In the genomic region with DNA sequence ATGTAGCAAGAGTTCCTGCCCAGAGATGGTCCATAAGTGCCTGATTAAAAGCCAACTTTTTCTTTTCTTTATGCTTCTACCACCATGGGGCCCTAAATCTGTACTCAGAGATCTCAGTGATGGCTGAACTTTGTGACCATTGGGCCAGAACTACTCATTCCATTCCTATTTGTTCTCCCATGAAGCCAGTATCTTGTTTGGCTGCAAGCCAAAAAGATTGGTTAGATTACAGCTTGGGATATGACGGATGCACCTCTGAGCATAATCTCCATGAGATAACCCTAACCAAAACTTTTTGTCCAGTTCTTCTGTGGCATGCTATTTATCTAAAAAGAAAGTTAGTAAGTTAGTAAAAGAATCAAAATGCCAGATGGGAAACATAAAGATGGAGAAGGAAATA, we compare ENCODE assay signal across 21 cellular contexts.
"Had no signal": no experiment of that assay in that cellular context is flagged by ENCODE, and none has a peak within 500 bp of the region (broad histone marks: within the 10 kb centered on the region; RNA-seq: fewer than 3 reads in every experiment).

No MANE protein-coding gene starts in this region.

- H3K27me3 ChIP-seq: gastrocnemius medialis, ovary, right atrium auricular region, sigmoid colon had no signal

- H3K36me3 ChIP-seq: gastrocnemius medialis, left ventricle myocardium inferior, lower lobe of right lung, ovary, right atrium auricular region, sigmoid colon had no signal

- H3K4me3 Mint-ChIP-seq: immature natural killer cell, memory B cell, mesothelial cell of epicardium, natural killer cell, neural crest cell had no signal

- DNase-seq: effector memory CD4-positive, alpha-beta T cell; gastrocnemius medialis; immature natural killer cell; left cardiac atrium; left ventricle myocardium inferior; lower lobe of right lung; natural killer cell; nucleus accumbens; ovary; sigmoid colon; stimulated activated CD4-positive, alpha-beta T cell treated with anti-CD3 and anti-CD28 coated beads, Interleukin-2, amount 100 ng/mL, for 24 hours; stimulated activated naive CD4-positive, alpha-beta T cell treated with Interleukin-2 at 50 U/mL for 16 hours; trophoblast cell had no signal

- ATAC-seq: esophagus mucosa, gastrocnemius medialis, lower lobe of right lung, natural killer cell had no signal

- H3K27ac Mint-ChIP-seq: immature natural killer cell, memory B cell, mesothelial cell of epicardium, natural killer cell had no signal

- FAIRE-seq: endometrium, keratinocyte had no signal

- H3K9me3 ChIP-seq: lower lobe of right lung, ovary had no signal

- H3K27me3 Mint-ChIP-seq: memory B cell had no signal

- H3K27ac ChIP-seq: gastrocnemius medialis, left ventricle myocardium inferior, lower lobe of right lung, ovary, sigmoid colon, skin epidermis had no signal

- H3K4me3 ChIP-seq: gastrocnemius medialis, left ventricle myocardium inferior, lower lobe of right lung, ovary, right atrium auricular region, sigmoid colon, skin epidermis had no signal

- H3K36me3 Mint-ChIP-seq: immature natural killer cell, memory B cell, mesothelial cell of epicardium, natural killer cell had no signal

- H3K4me1 Mint-ChIP-seq: immature natural killer cell, memory B cell, natural killer cell had no signal

- H3K4me1 ChIP-seq: gastrocnemius medialis had no signal
